ENCODE assay signal across 35 cellular contexts in genomic region chr4:11675051-11675800, GRCh38.
"Had no signal": no experiment of that assay in that cellular context is flagged by ENCODE, and none has a peak within 500 bp of the region (broad histone marks: within the 10 kb centered on the region; RNA-seq: fewer than 3 reads in every experiment).

No MANE protein-coding gene starts in this region.

- H3K4me1 ChIP-seq: ascending aorta, body of pancreas, breast epithelium had no signal

- H3K4me3 Mint-ChIP-seq: activated B cell treated with CpG ODN at 0.5 μM for 24 hours; activated CD4-positive, alpha-beta memory T cell treated with anti-CD3 and anti-CD28 coated beads for 36 hours; activated CD4-positive, alpha-beta T cell treated with anti-CD3 and anti-CD28 coated beads, Interleukin-2, amount 10 ng/mL, durations not matched to agents 24 days and 14 days; activated CD8-positive, alpha-beta T cell treated with anti-CD3 and anti-CD28 coated beads for 36 hours; activated naive CD4-positive, alpha-beta T cell treated with anti-CD3 and anti-CD28 coated beads, Interleukin-2, amount 10 ng/mL, durations not matched to agents 7 days and 5 days; activated naive CD4-positive, alpha-beta T cell treated with anti-CD3 and anti-CD28 coated beads, Interleukin-2, amount 50 U/mL, for 24 hours; activated naive CD8-positive, alpha-beta T cell; activated naive CD8-positive, alpha-beta T cell treated with anti-CD3 and anti-CD28 coated beads, Interleukin-2, amount 10 ng/mL, durations not matched to agents 7 days and 5 days; activated naive CD8-positive, alpha-beta T cell treated with anti-CD3 and anti-CD28 coated beads, Interleukin-2, amount 50 U/mL, for 24 hours; activated T-cell treated with anti-CD3 and anti-CD28 coated beads, Interleukin-2, amount 50 U/mL, for 24 hours; T-helper 1 cell treated with Interleukin-12 subunit alpha and Interleukin-12 subunit beta and Interleukin-4 antibody, amounts not matched to agents 30 μg/mL and 1 μg/mL, for 36 hours; T-helper 2 cell treated with Interferon-gamma antibody and Interleukin-4, amounts not matched to agents 5 μg/mL and 100 μg/mL, for 36 hours had no signal

- H3K27me3 Mint-ChIP-seq: activated B cell treated with CpG ODN at 0.5 μM for 24 hours; activated CD4-positive, alpha-beta memory T cell treated with anti-CD3 and anti-CD28 coated beads for 36 hours; activated CD4-positive, alpha-beta T cell treated with anti-CD3 and anti-CD28 coated beads, Interleukin-2, amount 10 ng/mL, durations not matched to agents 24 days and 14 days; activated naive CD4-positive, alpha-beta T cell treated with anti-CD3 and anti-CD28 coated beads, Interleukin-2, amount 10 ng/mL, durations not matched to agents 7 days and 5 days; activated naive CD8-positive, alpha-beta T cell treated with anti-CD3 and anti-CD28 coated beads, Interleukin-2, amount 10 ng/mL, durations not matched to agents 7 days and 5 days had no signal

- H3K36me3 ChIP-seq: ascending aorta, brain microvascular endothelial cell, breast epithelium had no signal

- H3K27ac ChIP-seq: ascending aorta, body of pancreas, brain microvascular endothelial cell, breast epithelium, VCaP had no signal

- H3K9me3 ChIP-seq: ascending aorta, body of pancreas, breast epithelium had no signal

- DNase-seq: activated B cell treated with CpG ODN at 0.5 μM for 24 hours; activated CD4-positive, alpha-beta memory T cell treated with anti-CD3 and anti-CD28 coated beads for 36 hours; activated CD4-positive, alpha-beta T cell treated with anti-CD3 and anti-CD28 coated beads for 4 hours; activated CD4-positive, alpha-beta T cell treated with anti-CD3 and anti-CD28 coated beads, Interleukin-2, amount 10 ng/mL, durations not matched to agents 24 days and 14 days; activated CD4-positive, alpha-beta T cell treated with anti-CD3 and anti-CD28 coated beads, Interleukin-2, amount 50 U/mL, for 1 hour; activated CD4-positive, alpha-beta T cell treated with anti-CD3 and anti-CD28 coated beads, Interleukin-2, amount 50 U/mL, for 4 hours; activated CD4-positive, CD25-positive, alpha-beta regulatory T cell treated with anti-CD3 and anti-CD28 coated beads, Interleukin-2, amount 50 U/mL, for 72 hours; activated CD8-positive, alpha-beta memory T cell treated with anti-CD3 and anti-CD28 coated beads, Interleukin-2, amount 50 U/mL, for 4 hours; activated CD8-positive, alpha-beta T cell treated with anti-CD3 and anti-CD28 coated beads for 36 hours; activated effector memory CD4-positive, alpha-beta T cell treated with Interleukin-2 at 50 U/mL for 16 hours; activated gamma-delta T cell; activated naive CD4-positive, alpha-beta T cell treated with anti-CD3 and anti-CD28 coated beads, Interleukin-2, amount 10 ng/mL, durations not matched to agents 7 days and 5 days; activated naive CD4-positive, alpha-beta T cell treated with Interleukin-2 at 50 U/mL for 16 hours; activated naive CD8-positive, alpha-beta T cell treated with anti-CD3 and anti-CD28 coated beads, Interleukin-2, amount 10 ng/mL, durations not matched to agents 7 days and 5 days; activated naive CD8-positive, alpha-beta T cell treated with anti-CD3 and anti-CD28 coated beads, Interleukin-2, amount 50 U/mL, for 24 hours; activated T-cell treated with anti-CD3 and anti-CD28 coated beads, Interleukin-2, amount 50 U/mL, for 24 hours; activated T-cell treated with anti-CD3 and anti-CD28 coated beads, Interleukin-2, amount 50 U/mL, for 48 hours; amygdala; anterior cingulate cortex; body of pancreas; brain microvascular endothelial cell; central memory CD4-positive, alpha-beta T cell; SW 1271; T-helper 1 cell; T-helper 2 cell; T-helper 9 cell had no signal

- H3K27ac Mint-ChIP-seq: activated B cell treated with CpG ODN at 0.5 μM for 24 hours; activated CD4-positive, alpha-beta memory T cell treated with anti-CD3 and anti-CD28 coated beads for 36 hours; activated CD4-positive, alpha-beta T cell treated with anti-CD3 and anti-CD28 coated beads, Interleukin-2, amount 10 ng/mL, durations not matched to agents 24 days and 14 days; activated CD8-positive, alpha-beta T cell treated with anti-CD3 and anti-CD28 coated beads for 36 hours; activated naive CD4-positive, alpha-beta T cell treated with anti-CD3 and anti-CD28 coated beads, Interleukin-2, amount 10 ng/mL, durations not matched to agents 7 days and 5 days; activated naive CD4-positive, alpha-beta T cell treated with anti-CD3 and anti-CD28 coated beads, Interleukin-2, amount 50 U/mL, for 24 hours; activated naive CD8-positive, alpha-beta T cell; activated naive CD8-positive, alpha-beta T cell treated with anti-CD3 and anti-CD28 coated beads, Interleukin-2, amount 10 ng/mL, durations not matched to agents 7 days and 5 days; activated naive CD8-positive, alpha-beta T cell treated with anti-CD3 and anti-CD28 coated beads, Interleukin-2, amount 50 U/mL, for 24 hours; activated T-cell treated with anti-CD3 and anti-CD28 coated beads, Interleukin-2, amount 50 U/mL, for 24 hours; activated T-helper 2 cell treated with anti-CD3 and anti-CD28 coated beads, Interferon-gamma antibody, Interleukin-2, Interleukin-4, amounts not matched to agents 10 μg/mL and 5 μg/mL and 100 μg/mL, durations not matched to agents 14 hours and 24 hours and 36 hours; T-helper 1 cell treated with Interleukin-12 subunit alpha and Interleukin-12 subunit beta and Interleukin-4 antibody, amounts not matched to agents 30 μg/mL and 1 μg/mL, for 36 hours; T-helper 2 cell treated with Interferon-gamma antibody and Interleukin-4, amounts not matched to agents 5 μg/mL and 100 μg/mL, for 36 hours had no signal

- FAIRE-seq: TTC549 had no signal

- H3K36me3 Mint-ChIP-seq: activated CD4-positive, alpha-beta memory T cell treated with anti-CD3 and anti-CD28 coated beads for 36 hours; activated naive CD4-positive, alpha-beta T cell treated with anti-CD3 and anti-CD28 coated beads, Interleukin-2, amount 10 ng/mL, durations not matched to agents 7 days and 5 days; activated naive CD4-positive, alpha-beta T cell treated with anti-CD3 and anti-CD28 coated beads, Interleukin-2, amount 50 U/mL, for 24 hours; activated naive CD8-positive, alpha-beta T cell; activated naive CD8-positive, alpha-beta T cell treated with anti-CD3 and anti-CD28 coated beads, Interleukin-2, amount 10 ng/mL, durations not matched to agents 7 days and 5 days had no signal

- H3K4me1 Mint-ChIP-seq: activated B cell treated with CpG ODN at 0.5 μM for 24 hours; activated CD4-positive, alpha-beta T cell treated with anti-CD3 and anti-CD28 coated beads, Interleukin-2, amount 10 ng/mL, durations not matched to agents 24 days and 14 days; activated naive CD4-positive, alpha-beta T cell treated with anti-CD3 and anti-CD28 coated beads, Interleukin-2, amount 10 ng/mL, durations not matched to agents 7 days and 5 days; activated naive CD4-positive, alpha-beta T cell treated with anti-CD3 and anti-CD28 coated beads, Interleukin-2, amount 50 U/mL, for 24 hours; activated naive CD8-positive, alpha-beta T cell treated with anti-CD3 and anti-CD28 coated beads, Interleukin-2, amount 10 ng/mL, durations not matched to agents 7 days and 5 days; activated naive CD8-positive, alpha-beta T cell treated with anti-CD3 and anti-CD28 coated beads, Interleukin-2, amount 50 U/mL, for 24 hours had no signal

- H3K27me3 ChIP-seq: ascending aorta, body of pancreas, brain microvascular endothelial cell, breast epithelium had no signal

- ATAC-seq: activated CD8-positive, alpha-beta T cell treated with anti-CD3 and anti-CD28 coated beads for 36 hours; activated naive CD8-positive, alpha-beta T cell treated with anti-CD3 and anti-CD28 coated beads, Interleukin-2, amount 50 U/mL, for 24 hours; body of pancreas had no signal

- H3K4me3 ChIP-seq: ascending aorta, body of pancreas, breast epithelium had no signal

- H3K9me3 Mint-ChIP-seq: activated B cell treated with CpG ODN at 0.5 μM for 24 hours; activated CD4-positive, alpha-beta memory T cell treated with anti-CD3 and anti-CD28 coated beads for 36 hours; activated CD4-positive, alpha-beta T cell treated with anti-CD3 and anti-CD28 coated beads, Interleukin-2, amount 10 ng/mL, durations not matched to agents 24 days and 14 days; activated CD8-positive, alpha-beta T cell treated with anti-CD3 and anti-CD28 coated beads for 36 hours; activated naive CD4-positive, alpha-beta T cell treated with anti-CD3 and anti-CD28 coated beads, Interleukin-2, amount 10 ng/mL, durations not matched to agents 7 days and 5 days; activated naive CD4-positive, alpha-beta T cell treated with anti-CD3 and anti-CD28 coated beads, Interleukin-2, amount 50 U/mL, for 24 hours; activated naive CD8-positive, alpha-beta T cell treated with anti-CD3 and anti-CD28 coated beads, Interleukin-2, amount 10 ng/mL, durations not matched to agents 7 days and 5 days; activated naive CD8-positive, alpha-beta T cell treated with anti-CD3 and anti-CD28 coated beads, Interleukin-2, amount 50 U/mL, for 24 hours; activated T-cell treated with anti-CD3 and anti-CD28 coated beads, Interleukin-2, amount 50 U/mL, for 24 hours; activated T-helper 2 cell treated with anti-CD3 and anti-CD28 coated beads, Interferon-gamma antibody, Interleukin-2, Interleukin-4, amounts not matched to agents 10 μg/mL and 5 μg/mL and 100 μg/mL, durations not matched to agents 14 hours and 24 hours and 36 hours; T-helper 1 cell treated with Interleukin-12 subunit alpha and Interleukin-12 subunit beta and Interleukin-4 antibody, amounts not matched to agents 30 μg/mL and 1 μg/mL, for 36 hours; T-helper 2 cell treated with Interferon-gamma antibody and Interleukin-4, amounts not matched to agents 5 μg/mL and 100 μg/mL, for 36 hours had no signal
